In genomic region chrX:144810539-144810938, GRCh38 we compare ENCODE assay signal across 29 cellular contexts.
"Had no signal": no experiment of that assay in that cellular context is flagged by ENCODE, and none has a peak within 500 bp of the region (broad histone marks: within the 10 kb centered on the region; RNA-seq: fewer than 3 reads in every experiment).

No MANE protein-coding gene starts in this region.

- H3K4me1 ChIP-seq: neural progenitor cell, parathyroid adenoma, psoas muscle, right lobe of liver, sigmoid colon, suprapubic skin, testis, tibial artery, transverse colon, vagina had no signal

- H3K36me3 ChIP-seq: neural progenitor cell, ovary, right lobe of liver, sigmoid colon, suprapubic skin, tibial artery, transverse colon, vagina had no signal

- H3K27me3 Mint-ChIP-seq: naive thymus-derived CD4-positive, alpha-beta T cell; progenitor cell of endocrine pancreas; stimulated activated naive B cell treated with anti-CD40 and anti-IgM and Interleukin-4, amounts not matched to agents 10 μg/mL and 1 μg/mL and 100 μg/mL, for 72 hours; stimulated activated naive CD8-positive, alpha-beta T cell treated with anti-CD3 and anti-CD28 coated beads, Interleukin-15, amount 100 ng/mL, for 72 hours; type B pancreatic cell had no signal

- H3K4me3 Mint-ChIP-seq: naive thymus-derived CD4-positive, alpha-beta T cell; natural killer cell; nephron; neural progenitor cell; stimulated activated effector memory CD8-positive, alpha-beta T cell treated with anti-CD3 and anti-CD28 coated beads, Interleukin-12 subunit alpha, Interleukin-12 subunit beta, amount 100 ng/mL, for 72 hours; stimulated activated naive B cell treated with anti-CD40 and anti-IgM and Interleukin-4, amounts not matched to agents 10 μg/mL and 1 μg/mL and 100 μg/mL, for 72 hours; stimulated activated naive CD8-positive, alpha-beta T cell treated with anti-CD3 and anti-CD28 coated beads, Interleukin-15, amount 100 ng/mL, for 72 hours; type B pancreatic cell had no signal

- ATAC-seq: naive thymus-derived CD4-positive, alpha-beta T cell; natural killer cell; psoas muscle; right cardiac atrium; right lobe of liver; stimulated activated effector memory CD8-positive, alpha-beta T cell treated with anti-CD3 and anti-CD28 coated beads, Interleukin-12 subunit alpha, Interleukin-12 subunit beta, amount 100 ng/mL, for 72 hours; stimulated activated naive B cell treated with anti-CD40 and anti-IgM and Interleukin-4, amounts not matched to agents 10 μg/mL and 1 μg/mL and 100 μg/mL, for 72 hours; stimulated activated naive CD8-positive, alpha-beta T cell treated with anti-CD3 and anti-CD28 coated beads, Interleukin-15, amount 100 ng/mL, for 72 hours had no signal

- DNase-seq: naive thymus-derived CD4-positive, alpha-beta T cell; natural killer cell; occipital lobe; ovary; posterior cingulate gyrus; psoas muscle; right cardiac atrium; right lobe of liver; sigmoid colon; small intestine; stimulated activated CD4-positive, alpha-beta T cell treated with anti-CD3 and anti-CD28 coated beads, Interleukin-15, amount 100 ng/mL, for 24 hours; stimulated activated CD4-positive, alpha-beta T cell treated with anti-CD3 and anti-CD28 coated beads, Interleukin-2, amount 100 ng/mL, for 24 hours; stimulated activated CD4-positive, alpha-beta T cell treated with anti-CD3 and anti-CD28 coated beads, Interleukin-2, amount 100 ng/mL, for 48 hours; stimulated activated CD4-positive, alpha-beta T cell treated with anti-CD3 and anti-CD28 coated beads, Interleukin-4, amount 100 ng/mL, for 24 hours; stimulated activated naive B cell treated with anti-CD40 and anti-IgM and Interleukin-4, amounts not matched to agents 10 μg/mL and 1 μg/mL and 100 μg/mL, for 72 hours; stimulated activated naive CD4-positive, alpha-beta T cell treated with Interleukin-2 at 50 U/mL for 16 hours; stimulated activated naive CD8-positive, alpha-beta T cell treated with anti-CD3 and anti-CD28 coated beads, Interleukin-15, amount 100 ng/mL, for 72 hours; substantia nigra; testis; tibial artery; transverse colon had no signal

- H3K9me3 ChIP-seq: ovary, psoas muscle, right lobe of liver, sigmoid colon, suprapubic skin, testis, tibial artery, transverse colon, vagina had no signal

- H3K27me3 ChIP-seq: neural progenitor cell, right lobe of liver, sigmoid colon, suprapubic skin, testis, tibial artery, transverse colon, vagina had no signal

- H3K4me3 ChIP-seq: neural progenitor cell, ovary, psoas muscle, right lobe of liver, sigmoid colon, suprapubic skin, testis, tibial artery, transverse colon, vagina had no signal

- H3K36me3 Mint-ChIP-seq: naive thymus-derived CD4-positive, alpha-beta T cell; natural killer cell; neural progenitor cell; stimulated activated effector memory CD8-positive, alpha-beta T cell treated with anti-CD3 and anti-CD28 coated beads, Interleukin-12 subunit alpha, Interleukin-12 subunit beta, amount 100 ng/mL, for 72 hours; stimulated activated naive B cell treated with anti-CD40 and anti-IgM and Interleukin-4, amounts not matched to agents 10 μg/mL and 1 μg/mL and 100 μg/mL, for 72 hours; type B pancreatic cell had no signal

- H3K27ac Mint-ChIP-seq: naive thymus-derived CD4-positive, alpha-beta T cell; natural killer cell; nephron; neural progenitor cell; progenitor cell of endocrine pancreas; stimulated activated effector memory CD8-positive, alpha-beta T cell treated with anti-CD3 and anti-CD28 coated beads, Interleukin-12 subunit alpha, Interleukin-12 subunit beta, amount 100 ng/mL, for 72 hours; stimulated activated naive B cell treated with anti-CD40 and anti-IgM and Interleukin-4, amounts not matched to agents 10 μg/mL and 1 μg/mL and 100 μg/mL, for 72 hours; stimulated activated naive CD8-positive, alpha-beta T cell treated with anti-CD3 and anti-CD28 coated beads, Interleukin-15, amount 100 ng/mL, for 72 hours; type B pancreatic cell had no signal

- H3K27ac ChIP-seq: neural progenitor cell, ovary, parathyroid adenoma, psoas muscle, right lobe of liver, sigmoid colon, suprapubic skin, testis, tibial artery, transverse colon, vagina had no signal

- H3K9me3 Mint-ChIP-seq: type B pancreatic cell had no signal

- H3K4me1 Mint-ChIP-seq: naive thymus-derived CD4-positive, alpha-beta T cell; natural killer cell; nephron; neural progenitor cell; stimulated activated effector memory CD8-positive, alpha-beta T cell treated with anti-CD3 and anti-CD28 coated beads, Interleukin-12 subunit alpha, Interleukin-12 subunit beta, amount 100 ng/mL, for 72 hours; stimulated activated naive B cell treated with anti-CD40 and anti-IgM and Interleukin-4, amounts not matched to agents 10 μg/mL and 1 μg/mL and 100 μg/mL, for 72 hours; stimulated activated naive CD8-positive, alpha-beta T cell treated with anti-CD3 and anti-CD28 coated beads, Interleukin-15, amount 100 ng/mL, for 72 hours had no signal
